Comparison of ENCODE assay signal across 8 cellular contexts in genomic region chr4:180028682-180029081, GRCh38.
DNase-seq lines count a peak whose midpoint lies in the region; ATAC-seq, FAIRE-seq and TF ChIP-seq lines count a peak whose summit lies in the region.

No MANE protein-coding gene starts in this region.

- no peaks in the 10 kb centered on the region for H3K4me1 ChIP-seq in RWPE2 (ENCODE audit: insufficient read depth, poor library complexity, severe bottlenecking)
- H3K4me1 ChIP-seq in keratinocyte (ENCODE audit: control insufficient read depth, extremely low read depth, insufficient read depth, low read length): no peaks in the 10 kb centered on the region

- no peaks in the 10 kb centered on the region for H4K20me1 ChIP-seq in keratinocyte (ENCODE audit: control insufficient read depth, extremely low read depth, insufficient read depth, low read length)

- no peaks in the 10 kb centered on the region for H3K79me2 ChIP-seq in keratinocyte (ENCODE audit: control insufficient read depth, insufficient read depth, low read length)

- CTCF ChIA-PET in activated naive CD4-positive, alpha-beta T cell treated with anti-CD3 and anti-CD28 coated beads, Interleukin-2, amount 10 ng/mL, durations not matched to agents 7 days and 5 days (lab: Charles Lee): interaction anchor here (0.7 kb wide), 1 partner anchor 163 kb away, joined by 3 read pairs; no protein-coding TSS in a partner anchor

- H3K9me1 ChIP-seq in keratinocyte (ENCODE audit: control insufficient read depth, extremely low read depth, insufficient read depth, low read length): no peaks in the 10 kb centered on the region

- H3K9me3 Mint-ChIP-seq in activated naive CD4-positive, alpha-beta T cell treated with anti-CD3 and anti-CD28 coated beads, Interleukin-2, amount 10 ng/mL, durations not matched to agents 7 days and 5 days: no peaks in the 10 kb centered on the region
- H3K9me3 Mint-ChIP-seq in CD14-positive monocyte: peaks cover 0 to 3% (median 0%) of the 10 kb centered on the region in 7 donors

- H3K4me2 ChIP-seq in keratinocyte (ENCODE audit: control insufficient read depth, extremely low read depth, insufficient read depth, low read depth, low read length): no peak overlapping the region

- no peak overlapping the region for H3K4me3 Mint-ChIP-seq in activated naive CD4-positive, alpha-beta T cell treated with anti-CD3 and anti-CD28 coated beads, Interleukin-2, amount 10 ng/mL, durations not matched to agents 7 days and 5 days
- no peak overlapping the region for H3K4me3 Mint-ChIP-seq in CD14-positive monocyte

- TF ChIP-seq CTCF in GM12865 (IDR thresholded peaks at IDR 0.05; ENCODE audit: insufficient read depth, low read depth, low read length, missing control alignments): peak; percentile 54
- TF ChIP-seq CTCF in RWPE2 (IDR thresholded peaks at IDR 0.05; ENCODE audit: poor library complexity, severe bottlenecking): peak; percentile 59
- peak in 2 of 3 experiments; percentile 20 to 47 for TF ChIP-seq CTCF in keratinocyte (optimal IDR thresholded peaks at IDR 0.05 in 1 of 3, IDR thresholded peaks at IDR 0.05 in 1 of 3, conservative IDR thresholded peaks at IDR 0.05 in 1 of 3; ENCODE audit: extremely low read depth in 1 of 3, insufficient read depth in 2 of 3, low read length in 3 of 3)
- no peak for TF ChIP-seq CTCF in CD14-positive monocyte (IDR thresholded peaks at IDR 0.05)

- H3K4me3 ChIP-seq in GM12865 (ENCODE audit: low read depth, low read length): no peak overlapping the region
- no peak overlapping the region for H3K4me3 ChIP-seq in RWPE2 (ENCODE audit: severe bottlenecking)
- H3K4me3 ChIP-seq in keratinocyte (ENCODE audit: control insufficient read depth in 2 of 3, extremely low read depth in 1 of 3, insufficient read depth in 2 of 3, low read depth in 1 of 3, low read length in 3 of 3): no peak overlapping the region

- H2AFZ ChIP-seq in keratinocyte (ENCODE audit: control insufficient read depth, low read length): no peak overlapping the region

- no peak overlapping the region for H3K9ac ChIP-seq in keratinocyte (ENCODE audit: control insufficient read depth, extremely low read depth, insufficient read depth, low read length)

- H3K27ac ChIP-seq in RWPE2 (ENCODE audit: poor library complexity, severe bottlenecking) (no peak overlapping the region), keratinocyte (ENCODE audit: control insufficient read depth, insufficient read depth, low read length) (no peak overlapping the region)

- intact Hi-C loops in CD14-positive monocyte (cut with micrococcal nuclease): no loop called here

- H3K27me3 ChIP-seq in RWPE2 (ENCODE audit: insufficient read depth, poor library complexity, severe bottlenecking) (peaks cover 5% of the 10 kb centered on the region), keratinocyte (ENCODE audit: control insufficient read depth, extremely low read depth, insufficient read depth, low read length) (no peaks in the 10 kb centered on the region)

- FAIRE-seq in keratinocyte (lab: Jason Lieb, UNC): no peak
- FAIRE-seq in GM19239 (lab: Jason Lieb, UNC): no peak

- ATAC-seq in HG03045 (IDR thresholded peaks at IDR 0.05; ENCODE audit: unreplicated experiment): peak; percentile 53
- ATAC-seq in RWPE2 (ENCODE audit: low read depth): peak; percentile 66; the same call in 1 of the 3 replicates
- no peak for ATAC-seq in GM18520 (IDR thresholded peaks at IDR 0.05; ENCODE audit: unreplicated experiment)

- peak; percentile 75 for DNase-seq in GM12865 (ENCODE audit: low read depth)
- peak; percentile 34 for DNase-seq in RWPE2 (ENCODE audit: low spot score)
- DNase-seq in keratinocyte (ENCODE audit: low read depth, low spot score): no peak
- DNase-seq in activated naive CD4-positive, alpha-beta T cell treated with anti-CD3 and anti-CD28 coated beads, Interleukin-2, amount 10 ng/mL, durations not matched to agents 7 days and 5 days: no peak
- DNase-seq in GM19239 (ENCODE audit: insufficient read length, low spot score): no peak
- no peak for DNase-seq in CD14-positive monocyte (ENCODE audit: low spot score)

- no peaks in the 10 kb centered on the region for H3K4me1 Mint-ChIP-seq in activated naive CD4-positive, alpha-beta T cell treated with anti-CD3 and anti-CD28 coated beads, Interleukin-2, amount 10 ng/mL, durations not matched to agents 7 days and 5 days
- H3K4me1 Mint-ChIP-seq in CD14-positive monocyte: no peaks in the 10 kb centered on the region

- dilution Hi-C loops in keratinocyte (cut with MboI; ENCODE audit: extremely low pct_ligation_motif_present, low sequenced_read_pairs): no loop called here

- no peaks in the 10 kb centered on the region for H3K9me3 ChIP-seq in RWPE2 (ENCODE audit: severe bottlenecking)
- no peaks in the 10 kb centered on the region for H3K9me3 ChIP-seq in keratinocyte (ENCODE audit: control insufficient read depth, low read depth, low read length)

- no peak overlapping the region for H3K27ac Mint-ChIP-seq in activated naive CD4-positive, alpha-beta T cell treated with anti-CD3 and anti-CD28 coated beads, Interleukin-2, amount 10 ng/mL, durations not matched to agents 7 days and 5 days
- no peak overlapping the region for H3K27ac Mint-ChIP-seq in CD14-positive monocyte

- no peaks in the 10 kb centered on the region for H3K36me3 Mint-ChIP-seq in activated naive CD4-positive, alpha-beta T cell treated with anti-CD3 and anti-CD28 coated beads, Interleukin-2, amount 10 ng/mL, durations not matched to agents 7 days and 5 days
- H3K36me3 Mint-ChIP-seq in CD14-positive monocyte: no peaks in the 10 kb centered on the region

- H3K36me3 ChIP-seq in RWPE2 (ENCODE audit: low read depth): no peaks in the 10 kb centered on the region
- no peaks in the 10 kb centered on the region for H3K36me3 ChIP-seq in keratinocyte (ENCODE audit: control insufficient read depth in 2 of 2, extremely low read depth in 1 of 2, insufficient read depth in 2 of 2, low read length in 2 of 2)

- H3K27me3 Mint-ChIP-seq in activated naive CD4-positive, alpha-beta T cell treated with anti-CD3 and anti-CD28 coated beads, Interleukin-2, amount 10 ng/mL, durations not matched to agents 7 days and 5 days: no peaks in the 10 kb centered on the region
- H3K27me3 Mint-ChIP-seq in CD14-positive monocyte (ENCODE audit: low read depth in 3 of 3): peaks cover 0 to 3% (median 0%) of the 10 kb centered on the region in 3 donors

Comparison
In these comparisons a context has a peak if more than half of its experiments do, and no peak if none do; other contexts are left out.
1. DNase-seq: peak in GM12865 (single experiment) and RWPE2 (single experiment); none in keratinocyte (single experiment), activated naive CD4-positive, alpha-beta T cell treated with anti-CD3 and anti-CD28 coated beads, Interleukin-2, amount 10 ng/mL, durations not matched to agents 7 days and 5 days (single experiment), GM19239 (single experiment) and CD14-positive monocyte (single experiment).